In genomic region chr15:58755350-58755749, GRCh38 we compare ENCODE assay signal across 21 cellular contexts.
"Had no signal": no experiment of that assay in that cellular context is flagged by ENCODE, and none has a peak within 500 bp of the region (broad histone marks: within the 10 kb centered on the region; RNA-seq: fewer than 3 reads in every experiment).

No MANE protein-coding gene starts in this region.

- H3K4me1 ChIP-seq: breast epithelium had no signal

- H3K36me3 ChIP-seq: adrenal gland, breast epithelium, MG63 had no signal

- DNase-seq: activated CD4-positive, alpha-beta memory T cell treated with anti-CD3 and anti-CD28 coated beads, Interleukin-2, amount 10 ng/mL, durations not matched to agents 7 days and 5 days; activated CD4-positive, alpha-beta T cell treated with anti-CD3 and anti-CD28 coated beads, Interleukin-2, amount 10 ng/mL, durations not matched to agents 7 days and 5 days; activated CD4-positive, CD25-positive, alpha-beta regulatory T cell; activated CD8-positive, alpha-beta memory T cell treated with anti-CD3 and anti-CD28 coated beads, Interleukin-2, amount 50 U/mL, for 48 hours; activated naive CD4-positive, alpha-beta T cell treated with anti-CD3 and anti-CD28 coated beads, Interleukin-2, amount 50 U/mL, for 16 hours; activated naive CD8-positive, alpha-beta T cell treated with anti-CD3 and anti-CD28 coated beads, Interleukin-2, amount 10 ng/mL, durations not matched to agents 7 days and 5 days; activated T-cell treated with anti-CD3 and anti-CD28 coated beads, Interleukin-2, amount 50 U/mL, for 1 hour; aorta; MG63; MV-4-11; NCI-H1092 treated with DMSO at 0.1 percent for 48 hours; NCI-H1417 treated with DMSO at 0.1 percent for 48 hours; NCI-H1694; NCI-H2029; NCI-H345; NCI-H510A treated with DMSO at 0.1 percent for 48 hours; SIG-M5; T-cell had no signal

- H3K9me3 ChIP-seq: adrenal gland, breast epithelium, MG63 had no signal

- H3K27ac ChIP-seq: adrenal gland, breast epithelium, VCaP had no signal

- H3K27me3 ChIP-seq: adrenal gland, breast epithelium, MG63 had no signal

- H3K4me3 ChIP-seq: adrenal gland, breast epithelium, MG63 had no signal

- ATAC-seq: T-cell had no signal
